Comparison of ENCODE assay signal across 10 cellular contexts in genomic region chr1:172041689-172042088, GRCh38.
A peak's percentile ranks its signal among the peaks of the same experiment; 100 is the strongest.
DNase-seq lines count a peak whose midpoint lies in the region; ATAC-seq and TF ChIP-seq lines count a peak whose summit lies in the region.
"Had no signal": no experiment of that assay in that cellular context is flagged by ENCODE, and none has a peak within 500 bp of the region (broad histone marks: within the 10 kb centered on the region; RNA-seq: fewer than 3 reads in every experiment).

No MANE protein-coding gene starts in this region.

- H2AFZ ChIP-seq in hepatocyte: no peak overlapping the region

- H3K9me3 ChIP-seq in adipocyte (ENCODE audit: control insufficient read depth, low read length): no peaks in the 10 kb centered on the region
- H3K9me3 ChIP-seq in hepatocyte (ENCODE audit: low read depth): no peaks in the 10 kb centered on the region

- H3K79me2 ChIP-seq in hepatocyte: no peaks in the 10 kb centered on the region

- H3K9ac ChIP-seq in adipocyte (ENCODE audit: low read length): peak overlapping the region; percentile 57

- peak; percentile 70 for TF ChIP-seq CTCF in hepatocyte (IDR thresholded peaks at IDR 0.05; ENCODE audit: poor library complexity)
- peak; percentile 62 for TF ChIP-seq CTCF in type B pancreatic cell (conservative IDR thresholded peaks at IDR 0.05)

- H3K9me3 Mint-ChIP-seq in type B pancreatic cell: peaks cover 4% of the 10 kb centered on the region
- no peaks in the 10 kb centered on the region for H3K9me3 Mint-ChIP-seq in activated T-cell treated with anti-CD3 and anti-CD28 coated beads, Interleukin-2, amount 50 U/mL, for 4 hours

- H3K4me1 Mint-ChIP-seq in type B pancreatic cell (ENCODE audit: unreplicated experiment): peaks cover 19% of the 10 kb centered on the region
- peaks cover 11% of the 10 kb centered on the region for H3K4me1 Mint-ChIP-seq in activated T-cell treated with anti-CD3 and anti-CD28 coated beads, Interleukin-2, amount 50 U/mL, for 4 hours (ENCODE audit: low read depth)

- DNase-seq in NCI-H1105 treated with DMSO at 0.1 percent for 48 hours (lab: John Stamatoyannopoulos, UW) (peak; percentile 1), NCI-H1105 (lab: John Stamatoyannopoulos, UW) (no peak), adipocyte (ENCODE audit: low read depth) (peak; percentile 65), hepatocyte (ENCODE audit: low spot score) (peak; percentile 38), type B pancreatic cell (ENCODE audit: extremely low spot score, unreplicated experiment) (no peak), GM19240 (ENCODE audit: insufficient read length, low spot score) (no peak)
- DNase-seq in activated T-cell treated with anti-CD3 and anti-CD28 coated beads, Interleukin-2, amount 50 U/mL, for 4 hours: no peak
- DNase-seq: activated naive CD8-positive, alpha-beta T cell treated with anti-CD3 and anti-CD28 coated beads, Interleukin-2, amount 10 ng/mL, durations not matched to agents 7 days and 5 days had no signal

- no peaks in the 10 kb centered on the region for H3K27me3 Mint-ChIP-seq in type B pancreatic cell
- no peaks in the 10 kb centered on the region for H3K27me3 Mint-ChIP-seq in activated T-cell treated with anti-CD3 and anti-CD28 coated beads, Interleukin-2, amount 50 U/mL, for 4 hours (ENCODE audit: low read depth)
- H3K27me3 Mint-ChIP-seq: activated naive CD8-positive, alpha-beta T cell treated with anti-CD3 and anti-CD28 coated beads, Interleukin-2, amount 10 ng/mL, durations not matched to agents 7 days and 5 days; B cell had no signal

- peak overlapping the region; percentile 20 for H3K4me2 ChIP-seq in hepatocyte

- H3K4me3 Mint-ChIP-seq in type B pancreatic cell: no peak overlapping the region
- no peak overlapping the region for H3K4me3 Mint-ChIP-seq in activated T-cell treated with anti-CD3 and anti-CD28 coated beads, Interleukin-2, amount 50 U/mL, for 4 hours
- H3K4me3 Mint-ChIP-seq: activated naive CD8-positive, alpha-beta T cell treated with anti-CD3 and anti-CD28 coated beads, Interleukin-2, amount 10 ng/mL, durations not matched to agents 7 days and 5 days; B cell had no signal

- H3K4me3 ChIP-seq in adipocyte (ENCODE audit: low read length) (peak overlapping the region; percentile 31), hepatocyte (no peak overlapping the region)

- H3K27ac Mint-ChIP-seq in type B pancreatic cell: no peak overlapping the region
- H3K27ac Mint-ChIP-seq: activated naive CD8-positive, alpha-beta T cell treated with anti-CD3 and anti-CD28 coated beads, Interleukin-2, amount 10 ng/mL, durations not matched to agents 7 days and 5 days; B cell had no signal

- H3K4me1 ChIP-seq in adipocyte (ENCODE audit: control insufficient read depth, insufficient read depth, low read length): peaks cover 3% of the 10 kb centered on the region
- H3K4me1 ChIP-seq in hepatocyte (ENCODE audit: insufficient read depth): no peaks in the 10 kb centered on the region

- H3K36me3 Mint-ChIP-seq in type B pancreatic cell: peaks cover 3% of the 10 kb centered on the region
- peaks cover 9% of the 10 kb centered on the region for H3K36me3 Mint-ChIP-seq in activated T-cell treated with anti-CD3 and anti-CD28 coated beads, Interleukin-2, amount 50 U/mL, for 4 hours (ENCODE audit: insufficient read depth)

- H3K9me2 ChIP-seq in hepatocyte (replicated peaks; ENCODE audit: insufficient read depth): no peaks in the 10 kb centered on the region

- no peak overlapping the region for H3K27ac ChIP-seq in hepatocyte

- no peak for ATAC-seq in GM19463 (IDR thresholded peaks at IDR 0.05; ENCODE audit: unreplicated experiment)
- no peak for ATAC-seq in activated T-cell treated with anti-CD3 and anti-CD28 coated beads, Interleukin-2, amount 50 U/mL, for 4 hours

- H3K36me3 ChIP-seq in adipocyte (ENCODE audit: control insufficient read depth, insufficient read depth, low read length, severe bottlenecking) (no peaks in the 10 kb centered on the region), hepatocyte (replicated peaks; ENCODE audit: insufficient read depth, low read depth) (no peaks in the 10 kb centered on the region)

- H3K27me3 ChIP-seq in adipocyte (replicated peaks; ENCODE audit: control insufficient read depth, insufficient read depth, low read length) (no peaks in the 10 kb centered on the region), hepatocyte (no peaks in the 10 kb centered on the region)

- no peaks in the 10 kb centered on the region for H4K20me1 ChIP-seq in hepatocyte (ENCODE audit: insufficient read depth, poor library complexity, severe bottlenecking)

Comparison
In these comparisons a context has a peak if more than half of its experiments do, and no peak if none do; other contexts are left out.
1. DNase-seq: peak in NCI-H1105 treated with DMSO at 0.1 percent for 48 hours (single experiment), adipocyte (single experiment) and hepatocyte (single experiment); none in NCI-H1105 (single experiment), type B pancreatic cell (single experiment), GM19240 (single experiment) and activated T-cell treated with anti-CD3 and anti-CD28 coated beads, Interleukin-2, amount 50 U/mL, for 4 hours (single experiment).